Comparison of ENCODE assay signal across 10 cellular contexts in the genomic region with DNA sequence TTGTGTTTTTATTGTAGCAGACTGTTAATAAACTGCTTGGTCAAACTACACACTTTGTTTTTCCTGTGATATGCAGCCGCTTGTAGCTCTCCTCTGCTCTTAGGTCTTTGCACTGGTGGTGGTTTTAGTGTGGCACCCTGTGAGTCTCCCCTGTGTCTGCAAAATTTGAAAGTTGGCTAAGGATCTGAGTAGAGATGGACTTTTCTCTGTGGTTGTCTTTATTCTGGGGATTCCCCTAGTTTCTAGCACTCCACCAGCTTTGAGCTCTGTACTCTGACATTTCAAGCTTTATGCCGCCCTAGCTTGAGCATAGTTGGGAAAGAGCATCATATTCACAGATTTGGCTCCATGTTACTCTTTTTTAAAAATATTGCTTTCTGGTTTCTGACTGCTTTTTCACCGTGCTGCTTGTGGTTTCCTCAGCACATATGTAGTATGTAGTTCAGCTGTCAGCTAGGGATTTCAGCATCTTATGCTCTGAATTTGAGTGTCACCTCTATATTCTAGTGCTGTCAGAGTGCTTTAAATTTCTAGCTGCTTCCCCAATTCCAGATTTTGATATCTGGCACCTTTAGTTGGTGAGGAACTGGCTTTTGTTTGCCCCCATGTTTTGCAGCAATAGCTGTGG. TPM values are rescaled to one million over a fixed set of nuclear protein-coding genes. Genes with fewer than 3 reads are reported as not detected.
DNase-seq lines count a peak whose midpoint lies in the region; ATAC-seq and TF ChIP-seq lines count a peak whose summit lies in the region.
"Had no signal": no experiment of that assay in that cellular context is flagged by ENCODE, and none has a peak within 500 bp of the region (broad histone marks: within the 10 kb centered on the region; RNA-seq: fewer than 3 reads in every experiment).

No MANE protein-coding gene starts in this region.

- CTCF ChIA-PET in CD4-positive, alpha-beta T cell (lab: Charles Lee), result interaction anchor here (1.0 kb wide), 1 partner anchor 12 kb away, joined by 3 read pairs; no protein-coding TSS in a partner anchor

- no peak for TF ChIP-seq CTCF in CD4-positive, alpha-beta T cell (IDR thresholded peaks at IDR 0.05)

- intact Hi-C loops in CD4-positive, alpha-beta T cell (cut with DNase I, micrococcal nuclease), result no loop called here

- H3K27me3 Mint-ChIP-seq in CD4-positive, alpha-beta T cell, result no peaks in the 10 kb centered on the region

- POLR2A ChIA-PET in CD4-positive, alpha-beta T cell (lab: Charles Lee), result interaction anchor here (0.6 to 1.2 kb wide), 2 partner anchors 25 to 75 kb away, joined by 3 read pairs; no protein-coding TSS in a partner anchor

- DNase-seq in CD4-positive, alpha-beta T cell, result no peak
- DNase-seq in RPMI8226 (peak; percentile 81), 8988T (no peak), NCI-H1436 treated with DMSO at 0.1 percent for 48 hours (lab: John Stamatoyannopoulos, UW) (no peak), NCI-H2107 (lab: John Stamatoyannopoulos, UW) (no peak), EL (no peak)
- DNase-seq: Caco-2, HCEC 1CT had no signal

- ATAC-seq in CD4-positive, alpha-beta T cell (ENCODE audit: poor library complexity), result peak; percentile 85
- ATAC-seq in GM19025 (IDR thresholded peaks at IDR 0.05; ENCODE audit: low read depth, unreplicated experiment) (peak; percentile 53), HG02884 (IDR thresholded peaks at IDR 0.05; ENCODE audit: unreplicated experiment) (peak; percentile 55)

- H3K4me1 Mint-ChIP-seq in CD4-positive, alpha-beta T cell (ENCODE audit: low read depth), result peaks cover 88% of the 10 kb centered on the region

- no peaks in the 10 kb centered on the region for H3K27me3 ChIP-seq in CD4-positive, alpha-beta T cell (ENCODE audit: control insufficient read depth, insufficient read depth, low read length)

- H3K36me3 Mint-ChIP-seq in CD4-positive, alpha-beta T cell (ENCODE audit: low read depth), result peaks cover 12% of the 10 kb centered on the region

- peaks cover 4% of the 10 kb centered on the region for H3K9me3 Mint-ChIP-seq in CD4-positive, alpha-beta T cell

- peaks cover 4% of the 10 kb centered on the region for H3K9me3 ChIP-seq in CD4-positive, alpha-beta T cell (ENCODE audit: control insufficient read depth, low read length)

- H3K4me3 Mint-ChIP-seq in CD4-positive, alpha-beta T cell, result no peak overlapping the region

- no peak overlapping the region for H3K27ac Mint-ChIP-seq in CD4-positive, alpha-beta T cell

- H3K27ac ChIP-seq in CD4-positive, alpha-beta T cell (ENCODE audit: low read depth, low read length), result no peak overlapping the region

RNA-seq across cellular contexts. Expression of a gene that starts 25.4 kb away (rescaled TPM):
- 10 to 100 TPM; 23.8 to 23.9 TPM for total RNA-seq in CD4-positive, alpha-beta T cell
